In the genomic region with DNA sequence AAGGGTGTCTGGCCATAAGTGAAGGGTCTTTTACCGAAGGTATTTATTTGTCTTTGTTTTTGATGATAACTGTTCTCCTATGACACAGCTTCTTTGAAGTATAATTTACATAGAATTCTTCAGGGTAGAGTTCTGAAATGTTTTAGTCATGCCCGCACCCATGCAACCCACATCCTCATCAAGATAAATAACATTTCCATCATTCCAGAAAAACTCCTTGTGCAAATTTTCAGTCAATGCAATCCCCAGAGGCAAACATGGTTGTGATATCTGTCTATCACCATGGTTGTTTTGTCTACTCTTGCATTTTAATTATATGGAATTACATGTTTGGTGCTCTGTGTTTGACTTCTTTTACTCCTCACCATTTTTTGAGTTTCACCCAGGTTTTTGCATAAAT, we compare ENCODE assay signal across 24 cellular contexts.
"Had no signal": no experiment of that assay in that cellular context is flagged by ENCODE, and none has a peak within 500 bp of the region (broad histone marks: within the 10 kb centered on the region; RNA-seq: fewer than 3 reads in every experiment).

No MANE protein-coding gene starts in this region.

- H3K9me3 ChIP-seq: colonic mucosa, esophagus muscularis mucosa, esophagus squamous epithelium, gastrocnemius medialis, gastroesophageal sphincter, heart left ventricle had no signal

- H3K27me3 ChIP-seq: colonic mucosa, dorsolateral prefrontal cortex, esophagus muscularis mucosa, esophagus squamous epithelium, foreskin keratinocyte, gastrocnemius medialis, gastroesophageal sphincter, heart left ventricle, heart right ventricle had no signal

- ATAC-seq: effector memory CD8-positive, alpha-beta T cell; esophagus mucosa; foreskin keratinocyte; gastrocnemius medialis; gastroesophageal sphincter; heart left ventricle; heart right ventricle had no signal

- H3K4me1 ChIP-seq: colonic mucosa, esophagus muscularis mucosa, esophagus squamous epithelium, foreskin keratinocyte, gastrocnemius medialis, gastroesophageal sphincter, heart left ventricle, heart right ventricle had no signal

- H3K27ac ChIP-seq: colonic mucosa, coronary artery, dorsolateral prefrontal cortex, epithelial cell of prostate, esophagus muscularis mucosa, esophagus squamous epithelium, foreskin keratinocyte, gastrocnemius medialis, gastroesophageal sphincter, heart left ventricle, heart right ventricle had no signal

- H3K36me3 ChIP-seq: colonic mucosa, esophagus muscularis mucosa, esophagus squamous epithelium, gastrocnemius medialis, gastroesophageal sphincter, heart left ventricle, heart right ventricle had no signal

- H3K4me3 ChIP-seq: colonic mucosa, coronary artery, dorsolateral prefrontal cortex, esophagus muscularis mucosa, esophagus squamous epithelium, gastrocnemius medialis, gastroesophageal sphincter, heart left ventricle, heart right ventricle had no signal

- DNase-seq: colonic mucosa; cortex of kidney; dermis blood vessel endothelial cell; dorsolateral prefrontal cortex; effector CD4-positive, alpha-beta T cell; effector CD8-positive, alpha-beta T cell; effector memory CD4-positive, alpha-beta T cell; effector memory CD8-positive, alpha-beta T cell; endodermal cell; erythroblast; esophagus squamous epithelium; foreskin fibroblast; foreskin keratinocyte; foreskin melanocyte; gastrocnemius medialis; glutamatergic neuron; head of caudate nucleus; heart left ventricle; heart right ventricle had no signal
